7 cellular contexts compared by ENCODE assay signal in the genomic region with DNA sequence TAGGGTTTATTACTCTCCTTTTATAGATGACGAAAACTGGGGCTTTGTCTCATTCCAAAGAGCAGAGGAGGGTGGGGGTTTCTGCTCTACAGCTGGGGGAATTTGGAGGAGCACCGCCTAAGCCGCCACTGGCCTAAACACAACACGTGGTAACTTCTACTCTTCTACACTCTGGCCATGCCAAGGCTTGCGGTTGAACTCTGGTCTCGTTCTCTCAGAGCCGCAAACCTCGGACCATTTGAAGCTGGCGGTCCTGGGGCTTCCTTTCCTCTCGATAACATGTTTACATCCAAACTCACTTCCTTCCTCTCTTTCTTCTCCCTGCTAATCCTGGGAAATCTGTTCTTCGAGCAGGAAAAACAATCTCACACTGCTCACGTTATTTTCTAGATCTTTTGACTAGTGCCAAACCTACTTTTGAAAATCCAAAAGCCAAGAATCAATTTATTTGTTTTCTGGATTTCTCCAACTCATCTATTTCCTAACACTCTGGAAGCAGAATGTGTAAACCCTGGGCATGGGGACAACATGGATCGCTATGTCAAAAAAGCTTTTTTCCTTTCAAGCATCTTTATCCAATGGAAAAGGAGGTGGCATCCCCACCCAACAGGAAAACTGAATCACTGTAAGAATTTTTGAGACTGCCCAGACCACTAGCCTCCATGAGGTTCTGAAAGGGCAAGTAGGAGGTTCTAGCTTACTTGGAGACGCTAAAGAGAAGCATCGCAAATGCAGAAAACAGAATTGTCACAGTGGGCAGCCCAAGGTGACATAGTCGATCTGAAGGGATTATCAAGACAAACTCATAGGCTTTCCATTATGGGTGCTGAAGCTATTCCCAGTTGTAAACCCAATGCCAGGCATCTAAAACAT. TPM values are rescaled to one million over a fixed set of nuclear protein-coding genes. Genes with fewer than 3 reads are reported as not detected.
A peak's percentile ranks its signal among the peaks of the same experiment; 100 is the strongest.
DNase-seq lines count a peak whose midpoint lies in the region; ATAC-seq lines count a peak whose summit lies in the region.

No MANE protein-coding gene starts in this region.

- H3K27ac Mint-ChIP-seq in T-helper 17 cell, result peak overlapping the region; percentile 97

- peak; percentile 20 for ATAC-seq in GM18867 (IDR thresholded peaks at IDR 0.05; ENCODE audit: unreplicated experiment)
- ATAC-seq in T-helper 17 cell, result peak; percentile 32
- no peak for ATAC-seq in HG02884 (IDR thresholded peaks at IDR 0.05; ENCODE audit: unreplicated experiment)

- peak overlapping the region; percentile 84 for H3K4me3 Mint-ChIP-seq in T-helper 17 cell

- H3K4me1 ChIP-seq in iPS-15b (ENCODE audit: control insufficient read depth, insufficient read depth, low read length) (peaks cover 18% of the 10 kb centered on the region), skeletal muscle tissue (ENCODE audit: control insufficient read depth in 3 of 3, insufficient read depth in 3 of 3, low read length in 3 of 3) (peaks cover 33 to 37% (median 34%) of the 10 kb centered on the region in 3 donors)

- H3K9ac ChIP-seq in iPS-15b (ENCODE audit: low read depth, low read length) (no peak overlapping the region), skeletal muscle tissue (ENCODE audit: low read depth in 1 of 3, low read length in 3 of 3) (peak overlapping the region; percentile 87 to 94 (median 92))

- DNase-seq in KG1 (lab: John Stamatoyannopoulos, UW) (peak; percentile 68), T-helper 17 cell (peak; percentile 67 to 81 (median 74)), anterior cingulate cortex (lab: John Stamatoyannopoulos, UW) (peak in 49 of 58 donors; percentile 3 to 66 (median 35))

- H3K36me3 Mint-ChIP-seq in T-helper 17 cell (ENCODE audit: low read depth), result peaks cover 4% of the 10 kb centered on the region

- H3K4me1 Mint-ChIP-seq in T-helper 17 cell, result peaks cover 54% of the 10 kb centered on the region

- no peaks in the 10 kb centered on the region for H3K9me3 ChIP-seq in T-helper 17 cell (ENCODE audit: control insufficient read depth, low read length, poor library complexity, severe bottlenecking)
- no peaks in the 10 kb centered on the region for H3K9me3 ChIP-seq in iPS-15b (ENCODE audit: control insufficient read depth, insufficient read depth, low read length)
- no peaks in the 10 kb centered on the region for H3K9me3 ChIP-seq in skeletal muscle tissue (ENCODE audit: control insufficient read depth in 3 of 3, low read length in 3 of 3)

- peak overlapping the region; percentile 97 for H3K27ac ChIP-seq in skeletal muscle tissue (ENCODE audit: low read depth, low read length)

- H3K4me3 ChIP-seq in iPS-15b (ENCODE audit: low read depth, low read length) (peak overlapping the region; percentile 77), skeletal muscle tissue (ENCODE audit: low read length in 3 of 3) (peak overlapping the region; percentile 78 to 82 (median 81))

- H3K36me3 ChIP-seq in iPS-15b (ENCODE audit: control insufficient read depth, insufficient read depth, low read length), result no peaks in the 10 kb centered on the region
- no peaks in the 10 kb centered on the region for H3K36me3 ChIP-seq in skeletal muscle tissue (ENCODE audit: control insufficient read depth in 3 of 3, insufficient read depth in 3 of 3, low read length in 3 of 3)

- no peaks in the 10 kb centered on the region for H3K27me3 Mint-ChIP-seq in T-helper 17 cell

- H3K27me3 ChIP-seq in iPS-15b (ENCODE audit: control insufficient read depth, insufficient read depth, low read length) (peaks cover 8% of the 10 kb centered on the region), skeletal muscle tissue (ENCODE audit: control insufficient read depth in 3 of 3, insufficient read depth in 3 of 3, low read length in 3 of 3) (no peaks in the 10 kb centered on the region)

RNA-seq across cellular contexts. Expression of a gene that starts 13.6 kb away (rescaled TPM):
- total RNA-seq in T-helper 17 cell (10 to 100 TPM; 14.4 to 14.7 TPM), skeletal muscle tissue (86.1 TPM)

RNA-seq across cellular contexts. Expression of a gene that starts 30.2 kb away (rescaled TPM):
- total RNA-seq in T-helper 17 cell (1 to 10 TPM; 1.5 to 2.3 TPM), skeletal muscle tissue (not detected)
